1 cellular context compared by ENCODE assay signal in genomic region chr6:152978058-152978457, GRCh38.
TF ChIP-seq lines count a peak whose summit lies in the region.

No MANE protein-coding gene starts in this region.

TF ChIP-seq in GM23338, 12 proteins besides CTCF, POLR2A, EP300 and RAD21:
- no peak for TF ChIP-seq ZNF331 (CRISPR knock-in tag; IDR thresholded peaks at IDR 0.05; ENCODE audit: low read depth)
- TF ChIP-seq ZNF114 (CRISPR knock-in tag; IDR thresholded peaks at IDR 0.05): no peak
- no peak for TF ChIP-seq CREB1 (CRISPR knock-in tag; IDR thresholded peaks at IDR 0.05; ENCODE audit: low read depth)
- no peak for TF ChIP-seq REST (IDR thresholded peaks at IDR 0.05; ENCODE audit: unreplicated experiment)
- TF ChIP-seq STAT1 (IDR thresholded peaks at IDR 0.05; ENCODE audit: unreplicated experiment): no peak
